26 cellular contexts compared by ENCODE assay signal in genomic region chr3:98788651-98789050, GRCh38. TPM values are rescaled to one million over a fixed set of nuclear protein-coding genes. Genes with fewer than 3 reads are reported as not detected.
DNase-seq lines count a peak whose midpoint lies in the region; ATAC-seq and TF ChIP-seq lines count a peak whose summit lies in the region.
"Had no signal": no experiment of that assay in that cellular context is flagged by ENCODE, and none has a peak within 500 bp of the region (broad histone marks: within the 10 kb centered on the region; RNA-seq: fewer than 3 reads in every experiment).

No MANE protein-coding gene starts in this region.

- no peaks in the 10 kb centered on the region for H3K27me3 ChIP-seq in mammary epithelial cell (ENCODE audit: insufficient read depth, low read length)
- H3K27me3 ChIP-seq in thyroid gland: no peaks in the 10 kb centered on the region
- H3K27me3 ChIP-seq: esophagus squamous epithelium, gastrocnemius medialis, ovary, SJSA1 had no signal

- TF ChIP-seq CTCF in MCF 10A (IDR thresholded peaks at IDR 0.05; ENCODE audit: unreplicated experiment) (no peak), mammary epithelial cell (conservative IDR thresholded peaks at IDR 0.05 in 1 of 2, IDR thresholded peaks at IDR 0.05 in 1 of 2; ENCODE audit: extremely low read depth in 1 of 2, insufficient read depth in 1 of 2, low read depth in 1 of 2, low read length in 2 of 2) (no peak), WTC11 (IDR thresholded peaks at IDR 0.05) (no peak), thyroid gland (IDR thresholded peaks at IDR 0.05) (no peak)

- H3K4me2 ChIP-seq in mammary epithelial cell (ENCODE audit: insufficient read depth, low read depth, low read length): no peak overlapping the region
- H3K4me2 ChIP-seq: GM23338, PC-9 had no signal

- in situ Hi-C loops in mammary epithelial cell (cut with MboI; ENCODE audit: low sequenced_read_pairs in 2 of 2): no loop called here

- POLR2A ChIA-PET in MCF 10A (lab: Yijun Ruan, JAX) (interaction anchor here (1.1 kb wide), 1 partner anchor 10 kb away, joined by 4 read pairs; no protein-coding TSS in a partner anchor), WTC11 (lab: Charles Lee) (no interaction called here)

- WGBS in mammary epithelial cell (ENCODE audit: low coverage, missing lambda C conversion rate): 36% methylated on average over 2 of the region's 2 CpGs
- WGBS in thyroid gland, 2 donors: 40 to 45% methylated on average over 2 of the region's 2 CpGs

- CTCF ChIA-PET in MCF 10A (lab: Yijun Ruan, JAX) (interaction anchor here (0.6 to 1.7 kb wide), 4 partner anchors 84 to 191 kb away, joined by 3 to 5 read pairs (median 4); no protein-coding TSS in a partner anchor), mammary epithelial cell (lab: Charles Lee; ENCODE audit: low non-redundant PET) (no interaction called here), WTC11 (lab: Charles Lee) (no interaction called here)

- no peaks in the 10 kb centered on the region for H3K36me3 ChIP-seq in mammary epithelial cell (ENCODE audit: insufficient read depth, low read length)
- H3K36me3 ChIP-seq in thyroid gland: no peaks in the 10 kb centered on the region
- H3K36me3 ChIP-seq: esophagus squamous epithelium, gastrocnemius medialis, ovary, SJSA1 had no signal

- H3K4me3 Mint-ChIP-seq in MCF 10A (ENCODE audit: unreplicated experiment): no peak overlapping the region
- H3K4me3 Mint-ChIP-seq in WTC11: no peak overlapping the region
- H3K4me3 Mint-ChIP-seq: activated T-helper 17 cell treated with anti-CD3 and anti-CD28 coated beads, Interleukin-2, amount 50 U/mL, for 72 hours; GM23338; naive thymus-derived CD8-positive, alpha-beta T cell had no signal

- H4K20me1 ChIP-seq in mammary epithelial cell (ENCODE audit: insufficient read depth, low read length): no peaks in the 10 kb centered on the region

- peaks cover 6% of the 10 kb centered on the region for H3K36me3 Mint-ChIP-seq in MCF 10A (ENCODE audit: insufficient read depth, unreplicated experiment)
- H3K36me3 Mint-ChIP-seq in WTC11: no peaks in the 10 kb centered on the region
- H3K36me3 Mint-ChIP-seq: activated naive CD4-positive, alpha-beta T cell treated with anti-CD3 and anti-CD28 coated beads, Interleukin-2, amount 50 U/mL, for 72 hours; naive thymus-derived CD8-positive, alpha-beta T cell had no signal

- intact Hi-C loops in MCF 10A (cut with micrococcal nuclease): no loop called here
- intact Hi-C loops in mammary epithelial cell (cut with micrococcal nuclease): loop anchor here (5.0 kb wide), 1 partner anchor 186 kb away; no protein-coding TSS in a partner anchor
- intact Hi-C loops in left ventricle myocardium superior (cut with micrococcal nuclease): loop anchor here (10.0 kb wide), 1 partner anchor 54 kb away; no protein-coding TSS in a partner anchor
- intact Hi-C loops in thyroid gland (cut with DNase I): loop anchor here (10.0 kb wide), 1 partner anchor 54 kb away; no protein-coding TSS in a partner anchor
- intact Hi-C loops in left colon (cut with DNase I, micrococcal nuclease): no loop called here

- H3K27ac Mint-ChIP-seq in MCF 10A (ENCODE audit: low read depth, unreplicated experiment) (peak overlapping the region; percentile 73), WTC11 (peak overlapping the region; percentile 72; the same call in 1 of the 2 replicates)
- H3K27ac Mint-ChIP-seq: activated naive CD4-positive, alpha-beta T cell treated with anti-CD3 and anti-CD28 coated beads, Interleukin-2, amount 50 U/mL, for 72 hours; activated T-helper 17 cell treated with anti-CD3 and anti-CD28 coated beads, Interleukin-2, amount 50 U/mL, for 72 hours; GM23338; naive thymus-derived CD8-positive, alpha-beta T cell had no signal

- no peak for TF ChIP-seq POLR2A in thyroid gland (IDR thresholded peaks at IDR 0.05)

- BruUV-seq in MCF 10A (replicated peaks; lab: Mats Ljungman, UMichigan) (no TSS peak), mammary epithelial cell (replicated peaks; lab: Mats Ljungman, UMichigan) (no TSS peak)

- ATAC-seq in WTC11: no peak
- no peak for ATAC-seq in left ventricle myocardium superior
- no peak for ATAC-seq in HG03159 (IDR thresholded peaks at IDR 0.05; ENCODE audit: unreplicated experiment)
- no peak for ATAC-seq in left colon
- no peak for ATAC-seq in HG03469 (IDR thresholded peaks at IDR 0.05; ENCODE audit: unreplicated experiment)
- ATAC-seq: activated naive CD4-positive, alpha-beta T cell treated with anti-CD3 and anti-CD28 coated beads, Interleukin-2, amount 50 U/mL, for 72 hours; activated T-helper 17 cell treated with anti-CD3 and anti-CD28 coated beads, Interleukin-2, amount 50 U/mL, for 72 hours; gastrocnemius medialis; GM23338; naive thymus-derived CD8-positive, alpha-beta T cell had no signal

- DNase-seq in MCF 10A (ENCODE audit: unreplicated experiment) (no peak), mammary epithelial cell (no peak), WTC11 (ENCODE audit: low spot score) (no peak), left ventricle myocardium superior (peak; percentile 65), thyroid gland (peak; percentile 29 to 30), left colon (no peak)
- DNase-seq: activated CD4-positive, alpha-beta T cell treated with anti-CD3 and anti-CD28 coated beads, Interleukin-2, amount 50 U/mL, for 4 hours; activated CD8-positive, alpha-beta memory T cell treated with anti-CD3 and anti-CD28 coated beads, Interleukin-2, amount 50 U/mL, for 4 hours; Caco-2; effector memory CD4-positive, alpha-beta T cell; esophagus squamous epithelium; gastrocnemius medialis; IMR-90; kidney; naive thymus-derived CD8-positive, alpha-beta T cell; NCI-H748 treated with DMSO at 0.1 percent for 48 hours; ovary; PC-9; T-helper 2 cell had no signal

- H3K79me2 ChIP-seq in mammary epithelial cell (ENCODE audit: insufficient read depth, low read length): no peaks in the 10 kb centered on the region

- H3K4me1 Mint-ChIP-seq in MCF 10A (ENCODE audit: insufficient read depth, unreplicated experiment) (peaks cover 46% of the 10 kb centered on the region), WTC11 (peaks cover 4% of the 10 kb centered on the region; the same call in 1 of the 2 replicates)
- H3K4me1 Mint-ChIP-seq: activated T-helper 17 cell treated with anti-CD3 and anti-CD28 coated beads, Interleukin-2, amount 50 U/mL, for 72 hours; naive thymus-derived CD8-positive, alpha-beta T cell had no signal

- H3K9me3 Mint-ChIP-seq in MCF 10A (ENCODE audit: unreplicated experiment) (no peaks in the 10 kb centered on the region), WTC11 (no peaks in the 10 kb centered on the region)
- H3K9me3 Mint-ChIP-seq: activated naive CD4-positive, alpha-beta T cell treated with anti-CD3 and anti-CD28 coated beads, Interleukin-2, amount 50 U/mL, for 72 hours; activated T-helper 17 cell treated with anti-CD3 and anti-CD28 coated beads, Interleukin-2, amount 50 U/mL, for 72 hours; GM23338; naive thymus-derived CD8-positive, alpha-beta T cell had no signal

- H3K9ac ChIP-seq in mammary epithelial cell (ENCODE audit: insufficient read depth, low read length): no peak overlapping the region

- H2AFZ ChIP-seq in mammary epithelial cell (ENCODE audit: low read depth, low read length): no peak overlapping the region
- H2AFZ ChIP-seq: GM23338, PC-9 had no signal

- H3K27ac ChIP-seq in mammary epithelial cell (ENCODE audit: insufficient read depth, low read depth, low read length) (no peak overlapping the region), thyroid gland (no peak overlapping the region)
- H3K27ac ChIP-seq: esophagus squamous epithelium, gastrocnemius medialis, ovary, PC-9, SJSA1 had no signal

- H3K9me3 ChIP-seq in mammary epithelial cell (replicated peaks; ENCODE audit: insufficient read depth, low read length) (no peaks in the 10 kb centered on the region), thyroid gland (no peaks in the 10 kb centered on the region)
- H3K9me3 ChIP-seq: Caco-2, esophagus squamous epithelium, gastrocnemius medialis, ovary, SJSA1 had no signal

- H3K4me3 ChIP-seq in mammary epithelial cell (replicated peaks in 1 of 3; ENCODE audit: insufficient read depth in 1 of 3, low read depth in 2 of 3, low read length in 3 of 3) (no peak overlapping the region), thyroid gland (replicated peaks in 1 of 3) (no peak overlapping the region)
- H3K4me3 ChIP-seq: esophagus squamous epithelium, gastrocnemius medialis, GM23338, ovary, PC-9, SJSA1 had no signal

- H3K4me1 ChIP-seq in mammary epithelial cell (ENCODE audit: insufficient read depth, low read length) (peaks cover 30% of the 10 kb centered on the region), thyroid gland (peaks cover 4 to 20% of the 10 kb centered on the region in 2 donors)
- H3K4me1 ChIP-seq: SJSA1 had no signal

- H3K27me3 Mint-ChIP-seq in MCF 10A (ENCODE audit: insufficient read depth, unreplicated experiment) (no peaks in the 10 kb centered on the region), WTC11 (ENCODE audit: low read depth) (no peaks in the 10 kb centered on the region)

- dilution Hi-C loops in mammary epithelial cell (cut with HindIII; ENCODE audit: low sequenced_read_pairs): no loop called here

TF ChIP-seq in WTC11, 78 proteins besides CTCF, POLR2A, EP300 and RAD21:
- TF ChIP-seq NR2C2 (CRISPR knock-in tag; IDR thresholded peaks at IDR 0.05) (no peak), SMAD4 (CRISPR knock-in tag; IDR thresholded peaks at IDR 0.05) (no peak)
- TF ChIP-seq, protein P1, sequence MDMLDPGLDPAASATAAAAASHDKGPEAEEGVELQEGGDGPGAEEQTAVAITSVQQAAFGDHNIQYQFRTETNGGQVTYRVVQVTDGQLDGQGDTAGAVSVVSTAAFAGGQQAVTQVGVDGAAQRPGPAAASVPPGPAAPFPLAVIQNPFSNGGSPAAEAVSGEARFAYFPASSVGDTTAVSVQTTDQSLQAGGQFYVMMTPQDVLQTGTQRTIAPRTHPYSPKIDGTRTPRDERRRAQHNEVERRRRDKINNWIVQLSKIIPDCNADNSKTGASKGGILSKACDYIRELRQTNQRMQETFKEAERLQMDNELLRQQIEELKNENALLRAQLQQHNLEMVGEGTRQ (CRISPR knock-in tag; IDR thresholded peaks at IDR 0.05): no peak
TF ChIP-seq in WTC11: peak in this region for 0.

RNA-seq across cellular contexts. Expression of gene ST3GAL6, which starts 25.5 kb away (rescaled TPM):
- total RNA-seq in MCF 10A (2022): 1.2 and 1.5 TPM in 2 replicates
- 1 to 10 TPM; 5.8 to 7.0 TPM for total RNA-seq in mammary epithelial cell
- 3.6 TPM for polyA plus RNA-seq in mammary epithelial cell
- not detected for polyA minus RNA-seq in mammary epithelial cell
- 8.1 to 8.7 TPM (median 8.3 TPM) in 3 replicates for total RNA-seq in WTC11 (2021)
- 27.0 TPM for total RNA-seq in left ventricle myocardium superior
- 10 to 100 TPM in 2 of 4 donors, 1 to 10 TPM in 2; 7.4 to 14.5 (median 9.9) TPM for total RNA-seq in thyroid gland
- 1 to 10 TPM; 1.7 to 2.8 TPM for total RNA-seq in left colon
- total RNA-seq: activated T-helper 17 cell treated with anti-CD3 and anti-CD28 coated beads, Interleukin-2, amount 50 U/mL, for 72 hours; naive thymus-derived CD8-positive, alpha-beta T cell; SJSA1 had no signal
- polyA plus RNA-seq: BJ; naive thymus-derived CD8-positive, alpha-beta T cell had no signal

Comparison
In these comparisons a context has a peak if more than half of its experiments do, and no peak if none do; other contexts are left out.
1. intact Hi-C loops: an anchor here in mammary epithelial cell (5.0 kb wide), left ventricle myocardium superior (10.0 kb wide) and thyroid gland (10.0 kb wide); none called in MCF 10A and left colon.
2. DNase-seq: peak in left ventricle myocardium superior (single experiment) and thyroid gland (2 of 2); none in MCF 10A (single experiment), mammary epithelial cell (single experiment), WTC11 (single experiment) and left colon (0 of 2).